In the genomic region with DNA sequence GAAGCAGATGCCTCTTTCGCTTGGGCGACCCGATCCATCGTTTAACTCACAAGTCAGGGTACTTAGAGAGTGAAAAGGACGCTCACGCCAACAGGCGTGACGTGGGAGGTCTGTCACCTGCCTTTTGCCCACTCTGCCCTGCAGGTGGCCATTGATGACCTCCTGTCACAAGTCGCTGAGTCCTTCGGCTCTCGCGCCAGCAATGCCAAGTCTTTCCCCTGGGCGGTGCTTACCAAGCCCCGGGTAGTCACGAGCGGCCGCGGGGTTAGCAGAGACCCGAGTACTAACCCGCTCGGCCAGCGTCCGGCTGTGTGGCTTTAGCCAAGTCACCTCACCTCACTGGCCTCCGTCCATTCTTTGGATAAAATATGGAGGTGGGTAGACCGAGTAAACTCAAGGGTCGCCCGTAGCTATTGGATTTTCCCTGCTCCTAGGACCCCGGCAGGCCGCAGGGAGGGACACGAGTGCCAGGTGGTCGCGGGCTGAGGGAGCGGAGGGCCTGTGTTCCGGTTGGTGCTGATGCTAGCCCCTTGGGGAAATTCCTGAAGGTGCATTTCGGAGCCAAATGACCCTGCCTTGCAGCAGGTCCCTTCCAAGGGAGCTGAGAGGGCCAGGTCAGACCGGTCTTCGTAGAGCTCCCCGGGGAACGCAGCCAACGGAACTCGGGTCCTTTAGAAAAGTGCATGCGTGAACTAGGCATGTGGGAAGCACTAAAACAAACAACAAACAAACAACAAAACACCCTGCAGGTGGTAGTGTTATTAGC, we compare ENCODE assay signal across 8 cellular contexts. TPM values are rescaled to one million over a fixed set of nuclear protein-coding genes. Genes with fewer than 3 reads are reported as not detected.
A peak's percentile ranks its signal among the peaks of the same experiment; 100 is the strongest.
DNase-seq lines count a peak whose midpoint lies in the region; ATAC-seq and TF ChIP-seq lines count a peak whose summit lies in the region.

No MANE protein-coding gene starts in this region.

- no peaks in the 10 kb centered on the region for H3K36me3 ChIP-seq in left lung

- no peak overlapping the region for H3K27ac ChIP-seq in left lung

- peak overlapping the region; percentile 46 for H3K4me3 Mint-ChIP-seq in chondrocyte (ENCODE audit: unreplicated experiment)

- DNase-seq in DMS153 (lab: John Stamatoyannopoulos, UW) (peak; percentile 45), SHP77 treated with DMSO at 0.1 percent for 48 hours (lab: John Stamatoyannopoulos, UW) (peak; percentile 68), chondrocyte (ENCODE audit: low spot score) (peak; percentile 93), left lung (peak; percentile 56 to 82), amniotic stem cell (lab: John Stamatoyannopoulos, UW) (no peak)
- peak; percentile 0 for DNase-seq in stimulated activated CD8-positive, alpha-beta memory T cell treated with anti-CD3 and anti-CD28 coated beads, Interleukin-4, amount 100 ng/mL, for 24 hours (ENCODE audit: low read depth)

- peaks cover 3% of the 10 kb centered on the region for H3K4me1 Mint-ChIP-seq in chondrocyte (ENCODE audit: low read depth)

- peaks cover 3 to 16% of the 10 kb centered on the region in 2 donors for H3K4me1 ChIP-seq in left lung

- peaks cover 13% of the 10 kb centered on the region for H3K9me3 Mint-ChIP-seq in chondrocyte (ENCODE audit: low read depth)

- intact Hi-C loops in left lung (cut with DNase I): no loop called here

- peaks cover 21% of the 10 kb centered on the region for H3K36me3 Mint-ChIP-seq in chondrocyte (ENCODE audit: low read depth)

- H3K27me3 ChIP-seq in left lung: peaks cover 11 to 58% of the 10 kb centered on the region in 2 donors

- H3K27me3 Mint-ChIP-seq in chondrocyte (ENCODE audit: low read depth): no peaks in the 10 kb centered on the region

- TF ChIP-seq CTCF in chondrocyte (IDR thresholded peaks at IDR 0.05): no peak
- no peak for TF ChIP-seq CTCF in left lung (IDR thresholded peaks at IDR 0.05)

- ATAC-seq in GM19452 (IDR thresholded peaks at IDR 0.05; ENCODE audit: unreplicated experiment) (peak; percentile 26), HG03460 (IDR thresholded peaks at IDR 0.05; ENCODE audit: unreplicated experiment) (peak; percentile 23), left lung (peak; percentile 82)

- H3K9me3 ChIP-seq in left lung: no peaks in the 10 kb centered on the region

- peak overlapping the region; percentile 28 to 44 for H3K4me3 ChIP-seq in left lung

- H3K27ac Mint-ChIP-seq in chondrocyte (ENCODE audit: unreplicated experiment): no peak overlapping the region

RNA-seq across cellular contexts. Expression of a gene that starts 0.7 kb away (rescaled TPM):
- total RNA-seq in chondrocyte: 42.1 to 50.9 TPM (median 44.3 TPM) in 3 replicates
- 1 to 10 TPM; 2.2 to 2.3 TPM for total RNA-seq in left lung

Comparison
In these comparisons a context has a peak if more than half of its experiments do, and no peak if none do; other contexts are left out.
1. ATAC-seq: peak in every context shown above with its lines; median percentile 82 in left lung; 26 in GM19452; 23 in HG03460.
2. RNA of a gene that starts 0.7 kb away (total RNA-seq): 42.1 to 50.9 TPM in chondrocyte; 2.2 to 2.3 TPM in left lung; every median in the first group is over 10 times any median in the second.